1 cellular context compared by ENCODE assay signal in the genomic region with DNA sequence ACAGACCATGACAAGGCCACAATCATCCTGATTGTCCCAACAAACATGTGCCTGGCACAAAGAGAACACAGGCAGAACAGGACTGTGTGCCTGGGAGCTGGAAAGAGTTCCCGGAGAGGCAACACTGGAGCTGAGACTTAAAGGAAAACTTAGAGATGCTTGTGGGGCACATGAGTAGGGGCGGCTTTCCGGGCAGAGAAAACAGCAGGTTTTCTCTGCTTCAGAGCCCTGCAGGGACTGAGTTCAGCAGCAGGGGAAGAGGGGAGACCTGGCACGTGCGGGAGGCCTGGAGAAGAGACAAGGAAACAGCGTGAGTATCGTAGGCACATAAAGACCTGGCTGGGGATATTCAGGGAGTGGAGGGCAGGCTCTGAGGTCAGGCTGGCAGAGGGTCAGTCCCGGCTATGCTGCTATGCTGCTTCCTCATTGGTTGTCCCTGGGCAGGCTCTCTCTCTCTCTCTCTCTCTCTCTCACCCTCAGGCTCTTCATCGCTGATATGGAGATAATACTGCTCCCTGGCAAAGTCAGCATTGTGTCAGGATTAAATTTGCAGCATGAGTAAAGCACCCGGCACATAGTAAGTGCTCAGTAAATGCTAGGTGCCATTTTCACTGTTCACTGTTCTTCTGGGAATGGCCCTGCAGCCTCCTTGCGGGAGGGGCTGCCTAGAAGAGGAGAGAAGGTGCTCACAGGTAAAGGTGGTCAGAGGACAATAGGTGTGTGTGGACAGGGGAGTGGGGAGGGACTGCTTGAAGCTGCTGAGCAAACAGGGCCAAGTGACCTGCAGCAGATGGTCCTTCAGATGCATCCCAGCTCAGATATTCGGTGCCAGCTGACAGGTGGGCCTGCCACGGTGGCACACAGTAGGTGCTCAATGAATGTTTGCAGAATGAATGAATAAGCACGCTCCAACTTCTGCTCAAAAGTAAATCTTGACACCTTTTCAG.
TF ChIP-seq lines count a peak whose summit lies in the region.

No MANE protein-coding gene starts in this region.

TF ChIP-seq in K562, 482 proteins besides CTCF, POLR2A, EP300 and RAD21 (continued from another document):
- TF ChIP-seq, protein P1, sequence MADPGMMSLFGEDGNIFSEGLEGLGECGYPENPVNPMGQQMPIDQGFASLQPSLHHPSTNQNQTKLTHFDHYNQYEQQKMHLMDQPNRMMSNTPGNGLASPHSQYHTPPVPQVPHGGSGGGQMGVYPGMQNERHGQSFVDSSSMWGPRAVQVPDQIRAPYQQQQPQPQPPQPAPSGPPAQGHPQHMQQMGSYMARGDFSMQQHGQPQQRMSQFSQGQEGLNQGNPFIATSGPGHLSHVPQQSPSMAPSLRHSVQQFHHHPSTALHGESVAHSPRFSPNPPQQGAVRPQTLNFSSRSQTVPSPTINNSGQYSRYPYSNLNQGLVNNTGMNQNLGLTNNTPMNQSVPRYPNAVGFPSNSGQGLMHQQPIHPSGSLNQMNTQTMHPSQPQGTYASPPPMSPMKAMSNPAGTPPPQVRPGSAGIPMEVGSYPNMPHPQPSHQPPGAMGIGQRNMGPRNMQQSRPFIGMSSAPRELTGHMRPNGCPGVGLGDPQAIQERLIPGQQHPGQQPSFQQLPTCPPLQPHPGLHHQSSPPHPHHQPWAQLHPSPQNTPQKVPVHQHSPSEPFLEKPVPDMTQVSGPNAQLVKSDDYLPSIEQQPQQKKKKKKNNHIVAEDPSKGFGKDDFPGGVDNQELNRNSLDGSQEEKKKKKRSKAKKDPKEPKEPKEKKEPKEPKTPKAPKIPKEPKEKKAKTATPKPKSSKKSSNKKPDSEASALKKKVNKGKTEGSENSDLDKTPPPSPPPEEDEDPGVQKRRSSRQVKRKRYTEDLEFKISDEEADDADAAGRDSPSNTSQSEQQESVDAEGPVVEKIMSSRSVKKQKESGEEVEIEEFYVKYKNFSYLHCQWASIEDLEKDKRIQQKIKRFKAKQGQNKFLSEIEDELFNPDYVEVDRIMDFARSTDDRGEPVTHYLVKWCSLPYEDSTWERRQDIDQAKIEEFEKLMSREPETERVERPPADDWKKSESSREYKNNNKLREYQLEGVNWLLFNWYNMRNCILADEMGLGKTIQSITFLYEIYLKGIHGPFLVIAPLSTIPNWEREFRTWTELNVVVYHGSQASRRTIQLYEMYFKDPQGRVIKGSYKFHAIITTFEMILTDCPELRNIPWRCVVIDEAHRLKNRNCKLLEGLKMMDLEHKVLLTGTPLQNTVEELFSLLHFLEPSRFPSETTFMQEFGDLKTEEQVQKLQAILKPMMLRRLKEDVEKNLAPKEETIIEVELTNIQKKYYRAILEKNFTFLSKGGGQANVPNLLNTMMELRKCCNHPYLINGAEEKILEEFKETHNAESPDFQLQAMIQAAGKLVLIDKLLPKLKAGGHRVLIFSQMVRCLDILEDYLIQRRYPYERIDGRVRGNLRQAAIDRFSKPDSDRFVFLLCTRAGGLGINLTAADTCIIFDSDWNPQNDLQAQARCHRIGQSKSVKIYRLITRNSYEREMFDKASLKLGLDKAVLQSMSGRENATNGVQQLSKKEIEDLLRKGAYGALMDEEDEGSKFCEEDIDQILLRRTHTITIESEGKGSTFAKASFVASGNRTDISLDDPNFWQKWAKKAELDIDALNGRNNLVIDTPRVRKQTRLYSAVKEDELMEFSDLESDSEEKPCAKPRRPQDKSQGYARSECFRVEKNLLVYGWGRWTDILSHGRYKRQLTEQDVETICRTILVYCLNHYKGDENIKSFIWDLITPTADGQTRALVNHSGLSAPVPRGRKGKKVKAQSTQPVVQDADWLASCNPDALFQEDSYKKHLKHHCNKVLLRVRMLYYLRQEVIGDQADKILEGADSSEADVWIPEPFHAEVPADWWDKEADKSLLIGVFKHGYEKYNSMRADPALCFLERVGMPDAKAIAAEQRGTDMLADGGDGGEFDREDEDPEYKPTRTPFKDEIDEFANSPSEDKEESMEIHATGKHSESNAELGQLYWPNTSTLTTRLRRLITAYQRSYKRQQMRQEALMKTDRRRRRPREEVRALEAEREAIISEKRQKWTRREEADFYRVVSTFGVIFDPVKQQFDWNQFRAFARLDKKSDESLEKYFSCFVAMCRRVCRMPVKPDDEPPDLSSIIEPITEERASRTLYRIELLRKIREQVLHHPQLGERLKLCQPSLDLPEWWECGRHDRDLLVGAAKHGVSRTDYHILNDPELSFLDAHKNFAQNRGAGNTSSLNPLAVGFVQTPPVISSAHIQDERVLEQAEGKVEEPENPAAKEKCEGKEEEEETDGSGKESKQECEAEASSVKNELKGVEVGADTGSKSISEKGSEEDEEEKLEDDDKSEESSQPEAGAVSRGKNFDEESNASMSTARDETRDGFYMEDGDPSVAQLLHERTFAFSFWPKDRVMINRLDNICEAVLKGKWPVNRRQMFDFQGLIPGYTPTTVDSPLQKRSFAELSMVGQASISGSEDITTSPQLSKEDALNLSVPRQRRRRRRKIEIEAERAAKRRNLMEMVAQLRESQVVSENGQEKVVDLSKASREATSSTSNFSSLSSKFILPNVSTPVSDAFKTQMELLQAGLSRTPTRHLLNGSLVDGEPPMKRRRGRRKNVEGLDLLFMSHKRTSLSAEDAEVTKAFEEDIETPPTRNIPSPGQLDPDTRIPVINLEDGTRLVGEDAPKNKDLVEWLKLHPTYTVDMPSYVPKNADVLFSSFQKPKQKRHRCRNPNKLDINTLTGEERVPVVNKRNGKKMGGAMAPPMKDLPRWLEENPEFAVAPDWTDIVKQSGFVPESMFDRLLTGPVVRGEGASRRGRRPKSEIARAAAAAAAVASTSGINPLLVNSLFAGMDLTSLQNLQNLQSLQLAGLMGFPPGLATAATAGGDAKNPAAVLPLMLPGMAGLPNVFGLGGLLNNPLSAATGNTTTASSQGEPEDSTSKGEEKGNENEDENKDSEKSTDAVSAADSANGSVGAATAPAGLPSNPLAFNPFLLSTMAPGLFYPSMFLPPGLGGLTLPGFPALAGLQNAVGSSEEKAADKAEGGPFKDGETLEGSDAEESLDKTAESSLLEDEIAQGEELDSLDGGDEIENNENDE (IDR thresholded peaks at IDR 0.05; ENCODE audit: low read depth, low read length): no peak
- peak; percentile 62; the same call in 1 of the 2 replicates for TF ChIP-seq ZKSCAN1 (IDR thresholded peaks at IDR 0.05; ENCODE audit: low read depth, low read length)
- no peak for TF ChIP-seq CXXC5 (CRISPR knock-in tag; IDR thresholded peaks at IDR 0.05)
- TF ChIP-seq ETV1 (tag; conservative IDR thresholded peaks at IDR 0.05; ENCODE audit: low read depth): no peak
- TF ChIP-seq EGR1 (conservative IDR thresholded peaks at IDR 0.05): no peak
- TF ChIP-seq STAT5A (IDR thresholded peaks at IDR 0.05; ENCODE audit: borderline replicate concordance, low read length): no peak
